Comparison of ENCODE assay signal across 25 cellular contexts in genomic region chr2:25891672-25892071, GRCh38.
"Had no signal": no experiment of that assay in that cellular context is flagged by ENCODE, and none has a peak within 500 bp of the region (broad histone marks: within the 10 kb centered on the region; RNA-seq: fewer than 3 reads in every experiment).

No MANE protein-coding gene starts in this region.

- H3K4me3 Mint-ChIP-seq: effector memory CD8-positive, alpha-beta T cell; endodermal cell; mesothelial cell of epicardium; naive B cell had no signal

- H3K4me1 ChIP-seq: colonic mucosa, heart right ventricle, left lung, lower lobe of right lung had no signal

- H3K36me3 Mint-ChIP-seq: mesothelial cell of epicardium, naive B cell had no signal

- ATAC-seq: effector memory CD8-positive, alpha-beta T cell; esophagus mucosa; gastrocnemius medialis; heart right ventricle; left cardiac atrium; left lung; left ventricle myocardium superior; lower lobe of right lung; mucosa of descending colon had no signal

- H3K4me3 ChIP-seq: colonic mucosa, esophagus squamous epithelium, gastrocnemius medialis, heart right ventricle, left lung, lower lobe of right lung, mucosa of descending colon had no signal

- DNase-seq: colonic mucosa; cortex of kidney; dermis blood vessel endothelial cell; effector CD8-positive, alpha-beta T cell; effector memory CD8-positive, alpha-beta T cell; endodermal cell; erythroblast; esophagus squamous epithelium; foreskin fibroblast; foreskin melanocyte; gastrocnemius medialis; glutamatergic neuron; head of caudate nucleus; heart right ventricle; hippocampal formation; left cardiac atrium; left lung; left ventricle myocardium superior; lower lobe of right lung; mesenchymal stem cell; mucosa of descending colon; naive B cell had no signal

- H3K27ac ChIP-seq: colonic mucosa, epithelial cell of prostate, esophagus squamous epithelium, gastrocnemius medialis, heart right ventricle, left lung, lower lobe of right lung had no signal

- H3K27me3 ChIP-seq: colonic mucosa, esophagus squamous epithelium, gastrocnemius medialis, heart right ventricle, left lung had no signal

- H3K27me3 Mint-ChIP-seq: effector memory CD8-positive, alpha-beta T cell had no signal

- H3K36me3 ChIP-seq: colonic mucosa, esophagus squamous epithelium, gastrocnemius medialis, heart right ventricle, left lung, lower lobe of right lung had no signal

- H3K27ac Mint-ChIP-seq: effector memory CD8-positive, alpha-beta T cell; endodermal cell; mesothelial cell of epicardium had no signal

- H3K9me3 ChIP-seq: colonic mucosa, esophagus squamous epithelium, gastrocnemius medialis, heart right ventricle, left lung, lower lobe of right lung, mucosa of descending colon had no signal

- H3K9me3 Mint-ChIP-seq: effector memory CD8-positive, alpha-beta T cell; endodermal cell; mesothelial cell of epicardium; naive B cell had no signal
